In genomic region chr12:44875417-44875953, GRCh38 we compare ENCODE assay signal across 8 cellular contexts. TPM values are rescaled to one million over a fixed set of nuclear protein-coding genes. Genes with fewer than 3 reads are reported as not detected.
DNase-seq lines count a peak whose midpoint lies in the region; ATAC-seq and TF ChIP-seq lines count a peak whose summit lies in the region.

No MANE protein-coding gene starts in this region.

- peaks cover 0 to 6% (median 5%) of the 10 kb centered on the region in 3 donors for H3K36me3 Mint-ChIP-seq in immature natural killer cell

- H3K4me3 ChIP-seq in ascending aorta = peak overlapping the region; percentile 65 to 73

- peak; percentile 24 to 47 for DNase-seq in NCI-H2081 (lab: John Stamatoyannopoulos, UW)
- no peak for DNase-seq in NCI-H2081 treated with DMSO at 0.1 percent for 48 hours (lab: John Stamatoyannopoulos, UW)
- DNase-seq in NCI-H524 (lab: John Stamatoyannopoulos, UW) = peak; percentile 30 to 52
- no peak for DNase-seq in ascending aorta (ENCODE audit: low spot score in 2 of 2)
- DNase-seq in immature natural killer cell = peak in 1 of 3 donors; percentile 9
- peak; percentile 9 for DNase-seq in stimulated activated CD4-positive, alpha-beta T cell treated with anti-CD3 and anti-CD28 coated beads, Interleukin-4, amount 100 ng/mL, for 1 hour

- peak overlapping the region in 1 of 6 donors; percentile 50 for H3K27ac Mint-ChIP-seq in immature natural killer cell

- H3K27ac ChIP-seq in ascending aorta = no peak overlapping the region

- peaks cover 0 to 26% (median 9%) of the 10 kb centered on the region in 6 donors for H3K9me3 Mint-ChIP-seq in immature natural killer cell

- intact Hi-C loops in ascending aorta (cut with DNase I) = no loop called here

- peaks cover 14 to 29% of the 10 kb centered on the region in 2 donors for H3K4me1 Mint-ChIP-seq in immature natural killer cell

- ATAC-seq in HG03520 (IDR thresholded peaks at IDR 0.05; ENCODE audit: unreplicated experiment) (no peak), GM18907 (IDR thresholded peaks at IDR 0.05; ENCODE audit: unreplicated experiment) (no peak)

- H3K36me3 ChIP-seq in ascending aorta = no peaks in the 10 kb centered on the region

- no peaks in the 10 kb centered on the region for H3K9me3 ChIP-seq in ascending aorta

- peaks cover 16 to 42% (median 22%) of the 10 kb centered on the region in 3 donors for H3K27me3 Mint-ChIP-seq in immature natural killer cell (ENCODE audit: low read depth in 3 of 3)

- peaks cover 0 to 3% of the 10 kb centered on the region in 2 donors for H3K4me1 ChIP-seq in ascending aorta

- peak overlapping the region; percentile 78 to 90 (median 88) for H3K4me3 Mint-ChIP-seq in immature natural killer cell

- TF ChIP-seq CTCF in ascending aorta (IDR thresholded peaks at IDR 0.05) = no peak

- H3K27me3 ChIP-seq in ascending aorta = no peaks in the 10 kb centered on the region

RNA-seq across cellular contexts. Expression of gene NELL2, which starts 0.6 kb away (rescaled TPM):
- total RNA-seq in ascending aorta = not detected
- polyA plus RNA-seq in immature natural killer cell = 10 to 100 TPM in 1 of 3 donors, 1 to 10 TPM in 2; 5.5 to 15.1 (median 9.3) TPM

Comparison
In these comparisons a context has a peak if more than half of its experiments do, and no peak if none do; other contexts are left out.
1. DNase-seq: peak in NCI-H2081 (2 of 2), NCI-H524 (2 of 2) and stimulated activated CD4-positive, alpha-beta T cell treated with anti-CD3 and anti-CD28 coated beads, Interleukin-4, amount 100 ng/mL, for 1 hour (single experiment); none in NCI-H2081 treated with DMSO at 0.1 percent for 48 hours (single experiment) and ascending aorta (0 of 2).